8 cellular contexts compared by ENCODE assay signal in genomic region chr9:33818832-33819500, GRCh38. TPM values are rescaled to one million over a fixed set of nuclear protein-coding genes. Genes with fewer than 3 reads are reported as not detected.
DNase-seq lines count a peak whose midpoint lies in the region; ATAC-seq and TF ChIP-seq lines count a peak whose summit lies in the region.

No MANE protein-coding gene starts in this region.

- H3K4me3 ChIP-seq in ACC112 (ENCODE audit: low read depth, low read length) (peak overlapping the region; percentile 98), HUES6 (ENCODE audit: low read depth, low read length) (peak overlapping the region; percentile 98), mucosa of descending colon (peak overlapping the region; percentile 22)

- H3K36me3 ChIP-seq in ACC112 (ENCODE audit: insufficient read depth, low read length): peaks cover 5% of the 10 kb centered on the region
- H3K36me3 ChIP-seq in HUES6 (ENCODE audit: control insufficient read depth, insufficient read depth, low read length): peaks cover 3% of the 10 kb centered on the region; the same call in 1 of the 2 replicates
- no peaks in the 10 kb centered on the region for H3K36me3 ChIP-seq in mucosa of descending colon (ENCODE audit: low read depth)

- no peak overlapping the region for H2AFZ ChIP-seq in ACC112 (ENCODE audit: low read length, unreplicated experiment)

- H3K27me3 ChIP-seq in ACC112 (ENCODE audit: insufficient read depth, low read length) (no peaks in the 10 kb centered on the region), HUES6 (ENCODE audit: control insufficient read depth, insufficient read depth, low read length) (no peaks in the 10 kb centered on the region)

- intact Hi-C loops in mucosa of descending colon (cut with DNase I, micrococcal nuclease): no loop called here

- TF ChIP-seq CTCF in mucosa of descending colon (IDR thresholded peaks at IDR 0.05): no peak

- H3K4me1 ChIP-seq in ACC112 (ENCODE audit: control insufficient read depth, insufficient read depth, low read length, unreplicated experiment) (peaks cover 49% of the 10 kb centered on the region), HUES6 (ENCODE audit: control insufficient read depth, insufficient read depth, low read length) (peaks cover 16% of the 10 kb centered on the region), mucosa of descending colon (ENCODE audit: low read depth) (peaks cover 26% of the 10 kb centered on the region)

- ATAC-seq in mucosa of descending colon (no peak), GM19328 (IDR thresholded peaks at IDR 0.05; ENCODE audit: unreplicated experiment) (no peak), HG02759 (IDR thresholded peaks at IDR 0.05; ENCODE audit: unreplicated experiment) (no peak), HG03521 (IDR thresholded peaks at IDR 0.05; ENCODE audit: unreplicated experiment) (no peak), GM21360 (IDR thresholded peaks at IDR 0.05; ENCODE audit: unreplicated experiment) (no peak)

- H3K9ac ChIP-seq in HUES6 (ENCODE audit: low read length): peak overlapping the region; percentile 99

- peaks cover 69% of the 10 kb centered on the region for H3K79me2 ChIP-seq in ACC112 (ENCODE audit: control insufficient read depth, insufficient read depth, low read length, unreplicated experiment)

- H3K27ac ChIP-seq in ACC112 (ENCODE audit: low read depth, low read length): peak overlapping the region; percentile 97
- H3K27ac ChIP-seq in HUES6 (ENCODE audit: low read depth, low read length): no peak overlapping the region
- H3K27ac ChIP-seq in caudate nucleus (ENCODE audit: low read depth, low read length): peak overlapping the region; percentile 54

- DNase-seq in caudate nucleus (lab: John Stamatoyannopoulos, UW): no peak
- no peak for DNase-seq in mucosa of descending colon

- H3K9me3 ChIP-seq in HUES6 (ENCODE audit: control insufficient read depth, insufficient read depth, low read depth, low read length): no peaks in the 10 kb centered on the region
- H3K9me3 ChIP-seq in mucosa of descending colon: no peaks in the 10 kb centered on the region

RNA-seq across cellular contexts. Expression of gene UBE2R2, which starts 2.0 kb away (rescaled TPM):
- 10 to 100 TPM; 32.1 to 55.5 (median 34.4) TPM for total RNA-seq in mucosa of descending colon

RNA-seq across cellular contexts. Expression of gene PRSS3, which starts 23.6 kb away (rescaled TPM):
- 100 to 1,000 TPM; 107 to 326 (median 174) TPM for total RNA-seq in mucosa of descending colon

Comparison
In these comparisons a context has a peak if more than half of its experiments do, and no peak if none do; other contexts are left out.
1. H3K4me3 ChIP-seq: peak in every context shown above with its lines; median percentile 98 in ACC112; 98 in HUES6; 22 in mucosa of descending colon.